16 cellular contexts compared by ENCODE assay signal in genomic region chr2:190579058-190579410, GRCh38. TPM values are rescaled to one million over a fixed set of nuclear protein-coding genes. Genes with fewer than 3 reads are reported as not detected.
DNase-seq lines count a peak whose midpoint lies in the region; ATAC-seq, FAIRE-seq and TF ChIP-seq lines count a peak whose summit lies in the region.
"Had no signal": no experiment of that assay in that cellular context is flagged by ENCODE, and none has a peak within 500 bp of the region (broad histone marks: within the 10 kb centered on the region; RNA-seq: fewer than 3 reads in every experiment).

No MANE protein-coding gene starts in this region.

- CTCF ChIA-PET in mammary epithelial cell (lab: Charles Lee; ENCODE audit: low non-redundant PET): no interaction called here

- H3K4me2 ChIP-seq in mammary epithelial cell (ENCODE audit: insufficient read depth, low read depth, low read length): peak overlapping the region; percentile 49
- H3K4me2 ChIP-seq in keratinocyte (ENCODE audit: control insufficient read depth, extremely low read depth, insufficient read depth, low read depth, low read length): peak overlapping the region; percentile 77
- H3K4me2 ChIP-seq: BLaER1 had no signal

- peak overlapping the region in 1 of 3 experiments; percentile 12 for H3K4me3 ChIP-seq in mammary epithelial cell (replicated peaks in 1 of 3; ENCODE audit: insufficient read depth in 1 of 3, low read depth in 2 of 3, low read length in 3 of 3)
- peak overlapping the region in 1 of 3 experiments; percentile 47 for H3K4me3 ChIP-seq in keratinocyte (ENCODE audit: control insufficient read depth in 2 of 3, extremely low read depth in 1 of 3, insufficient read depth in 2 of 3, low read depth in 1 of 3, low read length in 3 of 3)
- no peak overlapping the region for H3K4me3 ChIP-seq in small intestine (ENCODE audit: low read depth in 1 of 2, low read length in 2 of 2)
- H3K4me3 ChIP-seq: BLaER1, gastrocnemius medialis had no signal

- peaks cover 2% of the 10 kb centered on the region for H3K36me3 Mint-ChIP-seq in IgD-negative memory B cell
- H3K36me3 Mint-ChIP-seq: naive B cell had no signal

- H3K27me3 Mint-ChIP-seq in IgD-negative memory B cell: no peaks in the 10 kb centered on the region
- H3K27me3 Mint-ChIP-seq: naive B cell had no signal

- dilution Hi-C loops in mammary epithelial cell (cut with HindIII; ENCODE audit: low sequenced_read_pairs): no loop called here
- dilution Hi-C loops in keratinocyte (cut with MboI; ENCODE audit: extremely low pct_ligation_motif_present, low sequenced_read_pairs): no loop called here

- H3K36me3 ChIP-seq in mammary epithelial cell (ENCODE audit: insufficient read depth, low read length) (no peaks in the 10 kb centered on the region), keratinocyte (ENCODE audit: control insufficient read depth in 2 of 2, extremely low read depth in 1 of 2, insufficient read depth in 2 of 2, low read length in 2 of 2) (no peaks in the 10 kb centered on the region), small intestine (ENCODE audit: control insufficient read depth in 2 of 2, insufficient read depth in 2 of 2, low read length in 2 of 2) (no peaks in the 10 kb centered on the region)
- H3K36me3 ChIP-seq: BLaER1, gastrocnemius medialis had no signal

- TSS peak; percentile 85 for BruUV-seq in mammary epithelial cell (replicated peaks; lab: Mats Ljungman, UMichigan)

- intact Hi-C loops in mammary epithelial cell (cut with micrococcal nuclease): loop anchor here (2.0 kb wide), 1 partner anchor 46 kb away; no protein-coding TSS in a partner anchor

- H3K79me2 ChIP-seq in mammary epithelial cell (ENCODE audit: insufficient read depth, low read length) (no peaks in the 10 kb centered on the region), keratinocyte (ENCODE audit: control insufficient read depth, insufficient read depth, low read length) (no peaks in the 10 kb centered on the region)

- H4K20me1 ChIP-seq in mammary epithelial cell (ENCODE audit: insufficient read depth, low read length) (no peaks in the 10 kb centered on the region), keratinocyte (ENCODE audit: control insufficient read depth, extremely low read depth, insufficient read depth, low read length) (no peaks in the 10 kb centered on the region)
- H4K20me1 ChIP-seq: BLaER1 had no signal

- no peaks in the 10 kb centered on the region for H3K9me1 ChIP-seq in keratinocyte (ENCODE audit: control insufficient read depth, extremely low read depth, insufficient read depth, low read length)

- H3K27ac ChIP-seq in mammary epithelial cell (ENCODE audit: insufficient read depth, low read depth, low read length) (peak overlapping the region; percentile 90), keratinocyte (ENCODE audit: control insufficient read depth, insufficient read depth, low read length) (peak overlapping the region; percentile 81), small intestine (ENCODE audit: low read depth in 1 of 2, low read length in 1 of 2) (peak overlapping the region; percentile 55 to 82)
- H3K27ac ChIP-seq: BLaER1, gastrocnemius medialis had no signal

- TF ChIP-seq CTCF in mammary epithelial cell (conservative IDR thresholded peaks at IDR 0.05 in 1 of 2, IDR thresholded peaks at IDR 0.05 in 1 of 2; ENCODE audit: extremely low read depth in 1 of 2, insufficient read depth in 1 of 2, low read depth in 1 of 2, low read length in 2 of 2): no peak
- TF ChIP-seq CTCF in keratinocyte (optimal IDR thresholded peaks at IDR 0.05 in 1 of 3, IDR thresholded peaks at IDR 0.05 in 1 of 3, conservative IDR thresholded peaks at IDR 0.05 in 1 of 3; ENCODE audit: extremely low read depth in 1 of 3, insufficient read depth in 2 of 3, low read length in 3 of 3): no peak

- WGBS in mammary epithelial cell (ENCODE audit: low coverage, missing lambda C conversion rate): 56% methylated on average over 2 of the region's 2 CpGs
- WGBS in small intestine, 3 donors: 49 to 67% (median 62%) methylated on average over 2 of the region's 2 CpGs

- peak overlapping the region in 2 of 3 donors; percentile 19 to 63 for H3K27ac Mint-ChIP-seq in IgD-negative memory B cell
- H3K27ac Mint-ChIP-seq: T-helper 1 cell treated with Interleukin-12 subunit alpha and Interleukin-12 subunit beta and Interleukin-4 antibody, amounts not matched to agents 30 μg/mL and 1 μg/mL, for 36 hours had no signal

- H3K4me3 Mint-ChIP-seq in IgD-negative memory B cell: no peak overlapping the region
- H3K4me3 Mint-ChIP-seq: T-helper 1 cell treated with Interleukin-12 subunit alpha and Interleukin-12 subunit beta and Interleukin-4 antibody, amounts not matched to agents 30 μg/mL and 1 μg/mL, for 36 hours had no signal

- no peaks in the 10 kb centered on the region for H3K9me3 ChIP-seq in mammary epithelial cell (replicated peaks; ENCODE audit: insufficient read depth, low read length)
- H3K9me3 ChIP-seq in keratinocyte (ENCODE audit: control insufficient read depth, low read depth, low read length): no peaks in the 10 kb centered on the region
- no peaks in the 10 kb centered on the region for H3K9me3 ChIP-seq in small intestine (ENCODE audit: control insufficient read depth, low read depth)
- H3K9me3 ChIP-seq: BLaER1, gastrocnemius medialis had no signal

- H3K9me3 Mint-ChIP-seq in IgD-negative memory B cell: no peaks in the 10 kb centered on the region
- H3K9me3 Mint-ChIP-seq: naive B cell; T-helper 1 cell treated with Interleukin-12 subunit alpha and Interleukin-12 subunit beta and Interleukin-4 antibody, amounts not matched to agents 30 μg/mL and 1 μg/mL, for 36 hours had no signal

- H3K4me1 ChIP-seq in mammary epithelial cell (ENCODE audit: insufficient read depth, low read length): peaks cover 36% of the 10 kb centered on the region
- H3K4me1 ChIP-seq in keratinocyte (ENCODE audit: control insufficient read depth, extremely low read depth, insufficient read depth, low read length): peaks cover 45% of the 10 kb centered on the region
- peaks cover 3 to 9% of the 10 kb centered on the region in 2 donors for H3K4me1 ChIP-seq in small intestine (ENCODE audit: control insufficient read depth in 2 of 2, insufficient read depth in 1 of 2, low read depth in 1 of 2, low read length in 1 of 2)

- in situ Hi-C loops in mammary epithelial cell (cut with MboI; ENCODE audit: low sequenced_read_pairs in 2 of 2): no loop called here

- FAIRE-seq in keratinocyte (lab: Jason Lieb, UNC): no peak
- no peak for FAIRE-seq in small intestine (lab: Jason Lieb, UNC)
- no peak for FAIRE-seq in urothelium cell line (lab: Jason Lieb, UNC)

- H3K27me3 ChIP-seq in mammary epithelial cell (ENCODE audit: insufficient read depth, low read length) (no peaks in the 10 kb centered on the region), keratinocyte (ENCODE audit: control insufficient read depth, extremely low read depth, insufficient read depth, low read length) (no peaks in the 10 kb centered on the region), small intestine (ENCODE audit: control insufficient read depth in 2 of 2, insufficient read depth in 2 of 2, low read length in 2 of 2) (no peaks in the 10 kb centered on the region)
- H3K27me3 ChIP-seq: BLaER1, gastrocnemius medialis had no signal

- H3K9ac ChIP-seq in mammary epithelial cell (ENCODE audit: insufficient read depth, low read length) (peak overlapping the region; percentile 62), keratinocyte (ENCODE audit: control insufficient read depth, extremely low read depth, insufficient read depth, low read length) (peak overlapping the region; percentile 58)
- H3K9ac ChIP-seq: BLaER1 had no signal

- H2AFZ ChIP-seq in mammary epithelial cell (ENCODE audit: low read depth, low read length) (peak overlapping the region; percentile 67), keratinocyte (ENCODE audit: control insufficient read depth, low read length) (peak overlapping the region; percentile 52)

- no peak for ATAC-seq in GM19023 (IDR thresholded peaks at IDR 0.05; ENCODE audit: unreplicated experiment)
- ATAC-seq: gastrocnemius medialis had no signal

- DNase-seq in mammary epithelial cell: no peak
- DNase-seq in keratinocyte (ENCODE audit: low read depth, low spot score): no peak
- no peak for DNase-seq in small intestine
- no peak for DNase-seq in NCI-H187 (lab: John Stamatoyannopoulos, UW)
- DNase-seq in amniotic stem cell (lab: John Stamatoyannopoulos, UW): no peak
- DNase-seq in urothelium cell line (ENCODE audit: low spot score): no peak
- DNase-seq: activated CD4-positive, CD25-positive, alpha-beta regulatory T cell treated with anti-CD3 and anti-CD28 coated beads, Interleukin-2, amount 50 U/mL, for 72 hours; activated naive CD4-positive, alpha-beta T cell treated with Interleukin-2 at 50 U/mL for 16 hours; gastrocnemius medialis; islet precursor cell; naive B cell; RPMI8226 had no signal

- peaks cover 10 to 27% (median 16%) of the 10 kb centered on the region in 3 donors for H3K4me1 Mint-ChIP-seq in IgD-negative memory B cell

RNA-seq across cellular contexts. Expression of gene NEMP2, which starts 44.5 kb away (rescaled TPM):
- 5.5 TPM for polyA plus RNA-seq in IgD-negative memory B cell
- total RNA-seq in mammary epithelial cell: 1 to 10 TPM; 5.0 to 6.0 TPM
- 3.1 TPM for polyA plus RNA-seq in mammary epithelial cell
- polyA minus RNA-seq in mammary epithelial cell: 11.3 TPM
- polyA plus RNA-seq in keratinocyte: 1.1 to 2.1 TPM (median 1.9 TPM) in 3 replicates
- polyA plus RNA-seq in keratinocyte (2011; ENCODE audit: low read depth): 1.2 TPM
- polyA plus RNA-seq in keratinocyte (2011; cell fraction: cytosol; rRNA removed): 0.62 and 0.91 TPM in 2 replicates
- 1.3 and 1.7 TPM in 2 replicates for polyA plus RNA-seq in keratinocyte (2011; cell fraction: nucleus; rRNA removed)
- 0.61 and 1.7 TPM in 2 replicates for polyA plus RNA-seq in keratinocyte (2012; ENCODE audit: low replicate concordance)
- 0.49 to 5.1 TPM (median 1.8 TPM) in 3 replicates for polyA minus RNA-seq in keratinocyte
- polyA minus RNA-seq in keratinocyte (2011; cell fraction: cytosol; rRNA and poly(A)+ RNA removed): 1.3 TPM
- 1.1 and 2.9 TPM in 2 replicates for polyA minus RNA-seq in keratinocyte (2011; cell fraction: nucleus; rRNA and poly(A)+ RNA removed)
- polyA plus RNA-seq in small intestine: 1 to 10 TPM in 1 of 3 donors, under 1 TPM in 2; 0.45 to 1.4 (median 0.54) TPM
